Comparison of ENCODE assay signal across 3 cellular contexts in the genomic region with DNA sequence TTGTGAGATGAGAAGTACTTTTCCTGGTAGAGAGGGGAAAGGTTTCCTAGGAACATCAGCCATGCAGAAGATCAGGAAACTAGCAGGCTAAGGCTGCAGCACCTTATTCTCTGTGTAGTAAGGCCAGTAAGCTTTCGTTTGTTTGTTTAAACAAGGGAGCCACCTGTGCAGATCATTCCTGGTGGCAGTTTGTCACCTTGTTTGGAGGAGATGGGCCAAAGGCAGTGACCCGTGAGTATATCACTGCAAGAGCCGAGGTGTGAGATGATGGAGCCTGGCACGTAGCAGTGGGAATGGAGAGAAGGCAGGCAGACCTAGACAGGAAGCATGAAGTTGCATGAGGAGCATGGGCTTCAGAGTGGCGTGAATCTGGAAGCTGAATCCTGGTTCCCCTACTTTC.
TF ChIP-seq lines count a peak whose summit lies in the region.

No MANE protein-coding gene starts in this region.

TF ChIP-seq in SK-N-SH, 30 proteins besides CTCF, POLR2A, EP300 and RAD21 (continued from another document):
- TF ChIP-seq FOXJ3 (CRISPR knock-in tag; IDR thresholded peaks at IDR 0.05) (no peak), RCOR1 (IDR thresholded peaks at IDR 0.05; ENCODE audit: low read length) (no peak), EZH2phosphoT487 (IDR thresholded peaks at IDR 0.05; ENCODE audit: borderline replicate concordance, low read depth) (no peak), NFIC (IDR thresholded peaks at IDR 0.05; ENCODE audit: borderline replicate concordance) (no peak), FOXM1 (IDR thresholded peaks at IDR 0.05; ENCODE audit: low read depth) (no peak)

TF ChIP-seq in SK-N-SH treated with all-trans-retinoic acid at 6 μM for 48 hours, 23 proteins besides CTCF, POLR2A, EP300 and RAD21 (continued from another document):
- TF ChIP-seq CSRNP3 (CRISPR knock-in tag; IDR thresholded peaks at IDR 0.05) = no peak
- no peak for TF ChIP-seq ZFP30 (CRISPR knock-in tag; IDR thresholded peaks at IDR 0.05)
- TF ChIP-seq OSR1 (CRISPR knock-in tag; IDR thresholded peaks at IDR 0.05) = no peak
- no peak for TF ChIP-seq ISL1 (CRISPR knock-in tag; IDR thresholded peaks at IDR 0.05)
- TF ChIP-seq, protein P1, sequence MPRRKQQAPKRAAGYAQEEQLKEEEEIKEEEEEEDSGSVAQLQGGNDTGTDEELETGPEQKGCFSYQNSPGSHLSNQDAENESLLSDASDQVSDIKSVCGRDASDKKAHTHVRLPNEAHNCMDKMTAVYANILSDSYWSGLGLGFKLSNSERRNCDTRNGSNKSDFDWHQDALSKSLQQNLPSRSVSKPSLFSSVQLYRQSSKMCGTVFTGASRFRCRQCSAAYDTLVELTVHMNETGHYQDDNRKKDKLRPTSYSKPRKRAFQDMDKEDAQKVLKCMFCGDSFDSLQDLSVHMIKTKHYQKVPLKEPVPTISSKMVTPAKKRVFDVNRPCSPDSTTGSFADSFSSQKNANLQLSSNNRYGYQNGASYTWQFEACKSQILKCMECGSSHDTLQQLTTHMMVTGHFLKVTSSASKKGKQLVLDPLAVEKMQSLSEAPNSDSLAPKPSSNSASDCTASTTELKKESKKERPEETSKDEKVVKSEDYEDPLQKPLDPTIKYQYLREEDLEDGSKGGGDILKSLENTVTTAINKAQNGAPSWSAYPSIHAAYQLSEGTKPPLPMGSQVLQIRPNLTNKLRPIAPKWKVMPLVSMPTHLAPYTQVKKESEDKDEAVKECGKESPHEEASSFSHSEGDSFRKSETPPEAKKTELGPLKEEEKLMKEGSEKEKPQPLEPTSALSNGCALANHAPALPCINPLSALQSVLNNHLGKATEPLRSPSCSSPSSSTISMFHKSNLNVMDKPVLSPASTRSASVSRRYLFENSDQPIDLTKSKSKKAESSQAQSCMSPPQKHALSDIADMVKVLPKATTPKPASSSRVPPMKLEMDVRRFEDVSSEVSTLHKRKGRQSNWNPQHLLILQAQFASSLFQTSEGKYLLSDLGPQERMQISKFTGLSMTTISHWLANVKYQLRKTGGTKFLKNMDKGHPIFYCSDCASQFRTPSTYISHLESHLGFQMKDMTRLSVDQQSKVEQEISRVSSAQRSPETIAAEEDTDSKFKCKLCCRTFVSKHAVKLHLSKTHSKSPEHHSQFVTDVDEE (CRISPR knock-in tag; IDR thresholded peaks at IDR 0.05) = no peak
- TF ChIP-seq TOX (CRISPR knock-in tag; IDR thresholded peaks at IDR 0.05; ENCODE audit: borderline replicate concordance) = no peak
- TF ChIP-seq ARNTL (CRISPR knock-in tag; IDR thresholded peaks at IDR 0.05; ENCODE audit: borderline replicate concordance, low read depth) = no peak
- TF ChIP-seq PATZ1 (CRISPR knock-in tag; IDR thresholded peaks at IDR 0.05; ENCODE audit: borderline replicate concordance) = no peak
- no peak for TF ChIP-seq ZC3H10 (CRISPR knock-in tag; IDR thresholded peaks at IDR 0.05)
- no peak for TF ChIP-seq RARB (CRISPR knock-in tag; IDR thresholded peaks at IDR 0.05)
- no peak for TF ChIP-seq BACH2 (CRISPR knock-in tag; IDR thresholded peaks at IDR 0.05; ENCODE audit: borderline replicate concordance)

TF ChIP-seq in K562, 482 proteins besides CTCF, POLR2A, EP300 and RAD21 (continued from another document):
- TF ChIP-seq, protein P2, sequence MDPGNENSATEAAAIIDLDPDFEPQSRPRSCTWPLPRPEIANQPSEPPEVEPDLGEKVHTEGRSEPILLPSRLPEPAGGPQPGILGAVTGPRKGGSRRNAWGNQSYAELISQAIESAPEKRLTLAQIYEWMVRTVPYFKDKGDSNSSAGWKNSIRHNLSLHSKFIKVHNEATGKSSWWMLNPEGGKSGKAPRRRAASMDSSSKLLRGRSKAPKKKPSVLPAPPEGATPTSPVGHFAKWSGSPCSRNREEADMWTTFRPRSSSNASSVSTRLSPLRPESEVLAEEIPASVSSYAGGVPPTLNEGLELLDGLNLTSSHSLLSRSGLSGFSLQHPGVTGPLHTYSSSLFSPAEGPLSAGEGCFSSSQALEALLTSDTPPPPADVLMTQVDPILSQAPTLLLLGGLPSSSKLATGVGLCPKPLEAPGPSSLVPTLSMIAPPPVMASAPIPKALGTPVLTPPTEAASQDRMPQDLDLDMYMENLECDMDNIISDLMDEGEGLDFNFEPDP (CRISPR knock-in tag; IDR thresholded peaks at IDR 0.05) = no peak
- TF ChIP-seq POU5F1 (IDR thresholded peaks at IDR 0.05; ENCODE audit: borderline replicate concordance, low read depth, low read length, partially characterized antibody) = no peak
- no peak for TF ChIP-seq SAP30 (IDR thresholded peaks at IDR 0.05; ENCODE audit: borderline replicate concordance, insufficient read depth, low read depth, low read length, poor library complexity, severe bottlenecking)
- no peak for TF ChIP-seq ETV6 (IDR thresholded peaks at IDR 0.05; ENCODE audit: borderline replicate concordance in 1 of 2, low read depth in 2 of 2, low read length in 1 of 2)
- no peak for TF ChIP-seq ETV6 (CRISPR knock-in tag; IDR thresholded peaks at IDR 0.05; ENCODE audit: borderline replicate concordance)
- TF ChIP-seq CHD7 (IDR thresholded peaks at IDR 0.05; ENCODE audit: low read depth, low read length) = no peak
- TF ChIP-seq ZNF444 (CRISPR knock-in tag; IDR thresholded peaks at IDR 0.05) = no peak
TF ChIP-seq in K562: peak in this region for 0.
